In the genomic region with DNA sequence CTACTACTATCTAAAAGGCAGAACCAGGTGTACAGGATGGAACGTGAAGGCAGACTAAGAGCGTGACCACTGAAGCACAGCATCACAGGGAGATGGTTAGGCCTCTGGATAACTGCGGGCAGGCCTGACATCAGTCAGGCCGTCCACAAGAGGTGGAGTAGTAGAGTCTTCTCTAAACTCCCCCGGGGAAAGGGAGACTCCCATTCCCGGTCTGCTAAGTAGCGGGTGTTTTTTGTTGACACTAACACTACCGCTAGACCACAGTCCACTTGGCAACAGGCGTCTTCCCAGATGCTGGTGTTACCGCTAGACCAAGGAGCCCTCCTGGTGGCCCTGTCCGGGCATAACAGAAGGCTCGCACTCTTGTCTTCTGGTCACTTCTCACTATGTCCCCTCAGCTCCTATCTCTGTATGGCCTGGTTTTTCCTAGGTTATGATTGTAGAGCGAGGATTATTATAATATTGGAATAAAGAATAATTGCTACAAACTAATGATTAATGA, we compare ENCODE assay signal across 5 cellular contexts. TPM values are rescaled to one million over a fixed set of nuclear protein-coding genes. Genes with fewer than 3 reads are reported as not detected.
"Had no signal": no experiment of that assay in that cellular context is flagged by ENCODE, and none has a peak within 500 bp of the region (broad histone marks: within the 10 kb centered on the region; RNA-seq: fewer than 3 reads in every experiment).

No MANE protein-coding gene starts in this region.

RNA-seq across cellular contexts. Expression of a gene that starts 15.2 kb away (rescaled TPM):
- total RNA-seq: activated CD4-positive, alpha-beta T cell treated with anti-CD3 and anti-CD28 coated beads for 36 hours; activated naive CD4-positive, alpha-beta T cell treated with anti-CD3 and anti-CD28 coated beads for 36 hours; NCI-H460; SJCRH30 had no signal
- polyA plus RNA-seq: SK-N-SH had no signal
